Comparison of ENCODE assay signal across 1 cellular context in genomic region chr21:42937034-42937940, GRCh38.
TF ChIP-seq lines count a peak whose summit lies in the region.
"Not testable (repeated sequence)": the region's sequence is repeated elsewhere in the genome, so short reads cannot be mapped to it uniquely, and the experiment has no call there.

No MANE protein-coding gene starts in this region.

TF ChIP-seq in HepG2, 621 proteins besides CTCF, POLR2A, EP300 and RAD21:
- peak; percentile 32; the same call in 1 of the 2 replicates for TF ChIP-seq NR2F6 (IDR thresholded peaks at IDR 0.05)
- not testable (repeated sequence) for TF ChIP-seq NR2F6 (CRISPR knock-in tag; IDR thresholded peaks at IDR 0.05)
- 0 out of 2 replicates have a peak, but pooled peaks have one; percentile 23 for TF ChIP-seq ZFX (CRISPR knock-in tag; IDR thresholded peaks at IDR 0.05; ENCODE audit: low read depth)
- peak; percentile 27; the same call in 1 of the 2 replicates for TF ChIP-seq ZFY (CRISPR knock-in tag; IDR thresholded peaks at IDR 0.05)
